Comparison of ENCODE assay signal across 8 cellular contexts in genomic region chr6:105757512-105758200, GRCh38.
DNase-seq lines count a peak whose midpoint lies in the region; ATAC-seq, FAIRE-seq and TF ChIP-seq lines count a peak whose summit lies in the region.

No MANE protein-coding gene starts in this region.

- no peak overlapping the region for H3K4me2 ChIP-seq in neural progenitor cell

- TF ChIP-seq CTCF in foreskin keratinocyte (conservative IDR thresholded peaks at IDR 0.05) (no peak), neural progenitor cell (IDR thresholded peaks at IDR 0.05) (no peak), D721Med (IDR thresholded peaks at IDR 0.05; ENCODE audit: insufficient read depth, missing control alignments) (no peak)

- no peak for FAIRE-seq in D721Med (lab: Jason Lieb, UNC)

- no peaks in the 10 kb centered on the region for H3K9me3 Mint-ChIP-seq in neural progenitor cell

- DNase-seq in HT1080 (ENCODE audit: low read depth) (peak; percentile 72), foreskin keratinocyte (peak in 1 of 2 donors; percentile 75), SKM-1 treated with dmso at 0.1 percent for 144 hours (lab: John Stamatoyannopoulos, UW; ENCODE audit: unreplicated experiment) (no peak), neural progenitor cell (ENCODE audit: low spot score) (no peak), D721Med (ENCODE audit: insufficient read length, low spot score) (no peak)
- DNase-seq in central memory CD4-positive, alpha-beta T cell = no peak

- no peaks in the 10 kb centered on the region for H3F3A ChIP-seq in neural progenitor cell (ENCODE audit: low read depth)

- no peaks in the 10 kb centered on the region for H3K36me3 Mint-ChIP-seq in neural progenitor cell

- peaks cover 3% of the 10 kb centered on the region for H3K27me3 Mint-ChIP-seq in neural progenitor cell (ENCODE audit: insufficient read depth, low read depth)

- H3K4me1 ChIP-seq in foreskin keratinocyte = peaks cover 53% of the 10 kb centered on the region
- H3K4me1 ChIP-seq in neural progenitor cell = no peaks in the 10 kb centered on the region

- H3K4me3 ChIP-seq in neural progenitor cell = no peak overlapping the region

- no peaks in the 10 kb centered on the region for H3K9me3 ChIP-seq in neural progenitor cell (ENCODE audit: low read depth)

- H2AFZ ChIP-seq in neural progenitor cell (replicated peaks) = no peak overlapping the region

- no peak overlapping the region for H3K27ac Mint-ChIP-seq in neural progenitor cell

- H4K20me1 ChIP-seq in neural progenitor cell (ENCODE audit: low read depth) = no peaks in the 10 kb centered on the region

- H3K27ac ChIP-seq in foreskin keratinocyte (peak overlapping the region; percentile 97), neural progenitor cell (no peak overlapping the region)

- H3K36me3 ChIP-seq in neural progenitor cell = no peaks in the 10 kb centered on the region

- H3K9ac ChIP-seq in neural progenitor cell = no peak overlapping the region

- H3K27me3 ChIP-seq in foreskin keratinocyte (no peaks in the 10 kb centered on the region), neural progenitor cell (no peaks in the 10 kb centered on the region)

- ATAC-seq in GM18520 (IDR thresholded peaks at IDR 0.05; ENCODE audit: unreplicated experiment) (peak; percentile 94), GM21723 (IDR thresholded peaks at IDR 0.05; ENCODE audit: unreplicated experiment) (peak; percentile 97), foreskin keratinocyte (peak; percentile 78)

- no peaks in the 10 kb centered on the region for H3K4me1 Mint-ChIP-seq in neural progenitor cell

- no peaks in the 10 kb centered on the region for H3K79me2 ChIP-seq in neural progenitor cell (ENCODE audit: low read depth)

- no peak overlapping the region for H3K4me3 Mint-ChIP-seq in neural progenitor cell
